Comparison of ENCODE assay signal across 20 cellular contexts in the genomic region with DNA sequence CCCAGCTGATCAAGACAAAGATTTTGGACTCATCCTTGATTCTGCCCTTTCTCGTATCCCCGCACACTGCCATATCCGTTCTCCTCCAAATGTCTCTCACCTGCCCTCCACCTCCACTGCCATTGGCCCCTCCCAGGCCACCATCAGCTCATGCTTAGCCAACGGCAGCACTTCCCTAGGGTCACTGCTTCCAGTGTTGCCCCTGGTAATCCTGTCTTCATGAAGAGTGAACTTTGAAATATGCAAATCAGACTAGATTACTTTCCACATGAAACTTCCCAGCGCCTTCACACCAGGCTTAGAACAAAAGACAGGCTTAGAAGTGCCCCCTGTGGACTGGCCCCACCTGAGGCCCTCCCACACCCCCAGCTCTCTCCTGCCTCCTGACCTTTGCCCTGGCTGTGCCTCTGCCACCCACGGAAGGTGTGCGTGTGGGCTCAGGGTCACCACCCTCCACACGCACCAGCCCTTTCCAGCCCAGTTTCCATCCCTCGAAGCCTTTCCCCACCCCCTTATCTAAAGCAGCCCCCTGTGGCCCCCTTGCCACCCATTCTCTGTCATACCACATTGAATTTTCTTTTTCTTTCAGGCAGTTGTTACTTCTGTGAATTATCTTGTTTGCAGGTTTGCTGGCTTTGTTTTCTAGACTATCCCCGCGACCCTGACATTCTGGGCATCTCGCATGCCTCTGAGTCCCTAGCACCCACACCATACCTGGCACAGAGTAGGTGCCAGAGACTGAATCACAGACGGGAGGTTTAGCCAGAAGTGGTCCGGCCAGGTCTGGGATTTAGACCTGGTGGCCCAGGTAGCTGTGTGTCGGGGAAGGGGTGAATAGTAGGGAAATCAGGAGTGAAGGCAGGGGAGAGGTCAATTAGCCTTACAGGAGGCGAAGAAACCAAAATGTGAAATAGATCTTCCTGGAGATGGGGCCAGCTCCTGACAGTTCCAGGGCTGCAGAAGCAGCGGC. TPM values are rescaled to one million over a fixed set of nuclear protein-coding genes. Genes with fewer than 3 reads are reported as not detected.
DNase-seq lines count a peak whose midpoint lies in the region; ATAC-seq and TF ChIP-seq lines count a peak whose summit lies in the region.
"Had no signal": no experiment of that assay in that cellular context is flagged by ENCODE, and none has a peak within 500 bp of the region (broad histone marks: within the 10 kb centered on the region; RNA-seq: fewer than 3 reads in every experiment).

No MANE protein-coding gene starts in this region.

- POLR2A ChIA-PET in activated CD4-positive, alpha-beta T cell treated with anti-CD3 and anti-CD28 coated beads, Interleukin-2, amount 10 ng/mL, durations not matched to agents 7 days and 5 days (lab: Charles Lee), result no interaction called here

- no peak overlapping the region for H3K4me3 ChIP-seq in coronary artery

- TF ChIP-seq CTCF in coronary artery (IDR thresholded peaks at IDR 0.05), result no peak
- no peak for TF ChIP-seq CTCF in type B pancreatic cell (conservative IDR thresholded peaks at IDR 0.05)

- H3K4me3 Mint-ChIP-seq in activated CD4-positive, alpha-beta T cell treated with anti-CD3 and anti-CD28 coated beads, Interleukin-2, amount 10 ng/mL, durations not matched to agents 24 days and 14 days, result no peak overlapping the region
- no peak overlapping the region for H3K4me3 Mint-ChIP-seq in activated CD4-positive, alpha-beta T cell treated with anti-CD3 and anti-CD28 coated beads, Interleukin-2, amount 10 ng/mL, durations not matched to agents 7 days and 5 days
- H3K4me3 Mint-ChIP-seq in type B pancreatic cell, result no peak overlapping the region
- H3K4me3 Mint-ChIP-seq: CD8-positive, alpha-beta T cell had no signal

- CTCF ChIA-PET in activated CD4-positive, alpha-beta T cell treated with anti-CD3 and anti-CD28 coated beads, Interleukin-2, amount 10 ng/mL, durations not matched to agents 7 days and 5 days (lab: Charles Lee), result no interaction called here

- intact Hi-C loops in activated CD4-positive, alpha-beta T cell treated with anti-CD3 and anti-CD28 coated beads, Interleukin-2, amount 10 ng/mL, durations not matched to agents 24 days and 14 days (cut with micrococcal nuclease), result no loop called here

- peaks cover under 1% of the 10 kb centered on the region for H3K27me3 Mint-ChIP-seq in activated CD4-positive, alpha-beta T cell treated with anti-CD3 and anti-CD28 coated beads, Interleukin-2, amount 10 ng/mL, durations not matched to agents 24 days and 14 days
- H3K27me3 Mint-ChIP-seq in activated CD4-positive, alpha-beta T cell treated with anti-CD3 and anti-CD28 coated beads, Interleukin-2, amount 10 ng/mL, durations not matched to agents 7 days and 5 days, result peaks cover 3% of the 10 kb centered on the region
- H3K27me3 Mint-ChIP-seq in type B pancreatic cell, result peaks cover 37% of the 10 kb centered on the region

- H3K36me3 Mint-ChIP-seq in activated CD4-positive, alpha-beta T cell treated with anti-CD3 and anti-CD28 coated beads, Interleukin-2, amount 10 ng/mL, durations not matched to agents 24 days and 14 days (ENCODE audit: low read depth), result no peaks in the 10 kb centered on the region
- H3K36me3 Mint-ChIP-seq in activated CD4-positive, alpha-beta T cell treated with anti-CD3 and anti-CD28 coated beads, Interleukin-2, amount 10 ng/mL, durations not matched to agents 7 days and 5 days (ENCODE audit: low read depth), result no peaks in the 10 kb centered on the region
- no peaks in the 10 kb centered on the region for H3K36me3 Mint-ChIP-seq in type B pancreatic cell
- H3K36me3 Mint-ChIP-seq: CD8-positive, alpha-beta T cell; IgD-negative memory B cell had no signal

- peak; percentile 41 for DNase-seq in activated CD4-positive, alpha-beta T cell treated with anti-CD3 and anti-CD28 coated beads, Interleukin-2, amount 10 ng/mL, durations not matched to agents 24 days and 14 days
- no peak for DNase-seq in activated CD4-positive, alpha-beta T cell treated with anti-CD3 and anti-CD28 coated beads, Interleukin-2, amount 10 ng/mL, durations not matched to agents 7 days and 5 days
- DNase-seq in coronary artery (ENCODE audit: low spot score) (peak; percentile 33), left lobe of liver (ENCODE audit: low spot score) (peak; percentile 14), type B pancreatic cell (ENCODE audit: extremely low spot score, unreplicated experiment) (peak; percentile 45), pons (ENCODE audit: low spot score) (no peak), MV-4-11 (lab: John Stamatoyannopoulos, UW) (no peak), HCEC 1CT (no peak)
- DNase-seq: BE2C; DMS79 treated with DMSO at 0.1 percent for 48 hours; NCI-H1417; NCI-H187 treated with DMSO at 0.1 percent for 48 hours; NK-92 treated with Interleukin-12 subunit alpha and Interleukin-12 subunit beta, amount 100 ng/mL, for 24 hours; RPMI8226; SIG-M5 had no signal

- no peak overlapping the region for H3K27ac ChIP-seq in coronary artery
- H3K27ac ChIP-seq: 22Rv1 had no signal

- peaks cover 14% of the 10 kb centered on the region for H3K4me1 Mint-ChIP-seq in activated CD4-positive, alpha-beta T cell treated with anti-CD3 and anti-CD28 coated beads, Interleukin-2, amount 10 ng/mL, durations not matched to agents 24 days and 14 days
- H3K4me1 Mint-ChIP-seq in activated CD4-positive, alpha-beta T cell treated with anti-CD3 and anti-CD28 coated beads, Interleukin-2, amount 10 ng/mL, durations not matched to agents 7 days and 5 days, result peaks cover 18% of the 10 kb centered on the region
- no peaks in the 10 kb centered on the region for H3K4me1 Mint-ChIP-seq in type B pancreatic cell (ENCODE audit: unreplicated experiment)

- no peak for ATAC-seq in left lobe of liver
- ATAC-seq: CD8-positive, alpha-beta T cell had no signal

- no peaks in the 10 kb centered on the region for H3K9me3 Mint-ChIP-seq in activated CD4-positive, alpha-beta T cell treated with anti-CD3 and anti-CD28 coated beads, Interleukin-2, amount 10 ng/mL, durations not matched to agents 24 days and 14 days
- H3K9me3 Mint-ChIP-seq in activated CD4-positive, alpha-beta T cell treated with anti-CD3 and anti-CD28 coated beads, Interleukin-2, amount 10 ng/mL, durations not matched to agents 7 days and 5 days, result peaks cover 2% of the 10 kb centered on the region
- no peaks in the 10 kb centered on the region for H3K9me3 Mint-ChIP-seq in type B pancreatic cell
- H3K9me3 Mint-ChIP-seq: CD8-positive, alpha-beta T cell had no signal

- no peak overlapping the region for H3K27ac Mint-ChIP-seq in activated CD4-positive, alpha-beta T cell treated with anti-CD3 and anti-CD28 coated beads, Interleukin-2, amount 10 ng/mL, durations not matched to agents 24 days and 14 days
- H3K27ac Mint-ChIP-seq in activated CD4-positive, alpha-beta T cell treated with anti-CD3 and anti-CD28 coated beads, Interleukin-2, amount 10 ng/mL, durations not matched to agents 7 days and 5 days, result no peak overlapping the region
- H3K27ac Mint-ChIP-seq in type B pancreatic cell, result no peak overlapping the region
- H3K27ac Mint-ChIP-seq: CD8-positive, alpha-beta T cell; IgD-negative memory B cell had no signal

RNA-seq across cellular contexts. Expression of a gene that starts 26.8 kb away (rescaled TPM):
- not detected in 2 replicates for total RNA-seq in activated CD4-positive, alpha-beta T cell treated with anti-CD3 and anti-CD28 coated beads, Interleukin-2, amount 10 ng/mL, durations not matched to agents 24 days and 14 days
- total RNA-seq in activated CD4-positive, alpha-beta T cell treated with anti-CD3 and anti-CD28 coated beads, Interleukin-2, amount 10 ng/mL, durations not matched to agents 7 days and 5 days, result not detected
- not detected for total RNA-seq in left lobe of liver
- not detected in 2 replicates for total RNA-seq in type B pancreatic cell (ENCODE audit: low replicate concordance)
- total RNA-seq: CD8-positive, alpha-beta T cell; H1; HT-29 had no signal

RNA-seq across cellular contexts. Expression of a gene that starts 38.9 kb away (rescaled TPM):
- total RNA-seq in activated CD4-positive, alpha-beta T cell treated with anti-CD3 and anti-CD28 coated beads, Interleukin-2, amount 10 ng/mL, durations not matched to agents 24 days and 14 days, result 0.24 TPM in 1 of 2 replicates, not detected in the other
- not detected for total RNA-seq in activated CD4-positive, alpha-beta T cell treated with anti-CD3 and anti-CD28 coated beads, Interleukin-2, amount 10 ng/mL, durations not matched to agents 7 days and 5 days
- total RNA-seq in left lobe of liver (not detected), type B pancreatic cell (ENCODE audit: low replicate concordance) (0.34 and 0.62 TPM in 2 replicates)
- total RNA-seq: CD8-positive, alpha-beta T cell; H1; HT-29 had no signal

RNA-seq across cellular contexts. Expression of a gene that starts 42.6 kb away (rescaled TPM):
- not detected in 2 replicates for total RNA-seq in activated CD4-positive, alpha-beta T cell treated with anti-CD3 and anti-CD28 coated beads, Interleukin-2, amount 10 ng/mL, durations not matched to agents 24 days and 14 days
- total RNA-seq in activated CD4-positive, alpha-beta T cell treated with anti-CD3 and anti-CD28 coated beads, Interleukin-2, amount 10 ng/mL, durations not matched to agents 7 days and 5 days, result not detected
- total RNA-seq in left lobe of liver (not detected), type B pancreatic cell (ENCODE audit: low replicate concordance) (1.6 and 6.2 TPM in 2 replicates)
- total RNA-seq: CD8-positive, alpha-beta T cell; H1; HT-29 had no signal

Comparison
In these comparisons a context has a peak if more than half of its experiments do, and no peak if none do; other contexts are left out.
1. DNase-seq: peak in activated CD4-positive, alpha-beta T cell treated with anti-CD3 and anti-CD28 coated beads, Interleukin-2, amount 10 ng/mL, durations not matched to agents 24 days and 14 days (single experiment), coronary artery (single experiment), left lobe of liver (single experiment) and type B pancreatic cell (single experiment); none in activated CD4-positive, alpha-beta T cell treated with anti-CD3 and anti-CD28 coated beads, Interleukin-2, amount 10 ng/mL, durations not matched to agents 7 days and 5 days (single experiment), pons (single experiment), MV-4-11 (single experiment) and HCEC 1CT (single experiment).